In genomic region chr3:158109804-158110657, GRCh38 we compare ENCODE assay signal across 8 cellular contexts. TPM values are rescaled to one million over a fixed set of nuclear protein-coding genes. Genes with fewer than 3 reads are reported as not detected.
A peak's percentile ranks its signal among the peaks of the same experiment; 100 is the strongest.
DNase-seq lines count a peak whose midpoint lies in the region; ATAC-seq and TF ChIP-seq lines count a peak whose summit lies in the region.

TSS of gene RSRC1 (plus strand) at chr3:158110089. CDS start at chr3:158122105, 12,016 bp downstream.

- H3K4me1 ChIP-seq in trophoblast cell (ENCODE audit: control insufficient read depth in 1 of 2, insufficient read depth in 2 of 2, low read length in 2 of 2) (peaks cover 0 to 5% of the 10 kb centered on the region in 2 experiments), tibial nerve (peaks cover 0 to 53% (median 17%) of the 10 kb centered on the region in 4 donors)

- H3K79me2 ChIP-seq in SU-DHL-6 (ENCODE audit: insufficient read depth, low read length) (peaks cover 58% of the 10 kb centered on the region), trophoblast cell (ENCODE audit: control insufficient read depth, insufficient read depth, low read length, poor library complexity) (peaks cover 2% of the 10 kb centered on the region)

- H3K4ac ChIP-seq in trophoblast cell (ENCODE audit: low read depth, low read length): peak within 1 kb of the TSS; percentile 66

- H4K8ac ChIP-seq in trophoblast cell (ENCODE audit: low read depth, low read length): peak within 1 kb of the TSS; percentile 94

- H3K79me1 ChIP-seq in trophoblast cell (ENCODE audit: low read length): peaks cover 6% of the 10 kb centered on the region

- no peak within 1 kb of the TSS for H3K23ac ChIP-seq in trophoblast cell (ENCODE audit: low read length)

- H3K4me1 Mint-ChIP-seq in activated naive CD8-positive, alpha-beta T cell treated with anti-CD3 and anti-CD28 coated beads, Interleukin-2, amount 10 ng/mL, durations not matched to agents 7 days and 5 days: peaks cover 49% of the 10 kb centered on the region

- H3K9me3 ChIP-seq in SU-DHL-6 (ENCODE audit: insufficient read depth, low read length) (no peaks in the 10 kb centered on the region), trophoblast cell (ENCODE audit: insufficient read depth, low read depth, low read length) (peaks cover 5% of the 10 kb centered on the region), tibial nerve (peaks cover 0 to 8% (median 0%) of the 10 kb centered on the region in 4 donors)

- TF ChIP-seq CTCF in GM10266 (IDR thresholded peaks at IDR 0.05; ENCODE audit: control insufficient read depth, insufficient read depth, low read depth, missing control alignments): no peak
- TF ChIP-seq CTCF in SU-DHL-6 (IDR thresholded peaks at IDR 0.05; ENCODE audit: insufficient read depth, low read length, poor library complexity, severe bottlenecking): no peak
- peak in 1 of 5 experiments; percentile 13 for TF ChIP-seq CTCF in tibial nerve (IDR thresholded peaks at IDR 0.05)

- DNase-seq in GM10266 (ENCODE audit: extremely low spot score): peak; percentile 81
- DNase-seq in NCI-H1105 treated with DMSO at 0.1 percent for 48 hours (lab: John Stamatoyannopoulos, UW): peak; percentile 95
- DNase-seq in activated naive CD8-positive, alpha-beta T cell treated with anti-CD3 and anti-CD28 coated beads, Interleukin-2, amount 10 ng/mL, durations not matched to agents 7 days and 5 days: peak; percentile 78
- peak; percentile 91 for DNase-seq in Right ventricle myocardium superior
- peak; percentile 90 to 93 for DNase-seq in trophoblast cell
- peak; percentile 66 to 84 for DNase-seq in tibial nerve (ENCODE audit: low spot score in 2 of 2)

- peak within 1 kb of the TSS; percentile 80 for H3K27ac ChIP-seq in SU-DHL-6 (ENCODE audit: low read depth, low read length)
- peak within 1 kb of the TSS; percentile 72 for H3K27ac ChIP-seq in trophoblast cell (ENCODE audit: low read depth, low read length)
- peak within 1 kb of the TSS; percentile 27 to 83 (median 78) for H3K27ac ChIP-seq in tibial nerve

- peak within 1 kb of the TSS; percentile 91 for H3K4me3 Mint-ChIP-seq in activated naive CD8-positive, alpha-beta T cell treated with anti-CD3 and anti-CD28 coated beads, Interleukin-2, amount 10 ng/mL, durations not matched to agents 7 days and 5 days

- POLR2A ChIA-PET in activated naive CD8-positive, alpha-beta T cell treated with anti-CD3 and anti-CD28 coated beads, Interleukin-2, amount 10 ng/mL, durations not matched to agents 7 days and 5 days (lab: Charles Lee): interaction anchor here (0.9 to 2.1 kb wide), 4 partner anchors 11 to 461 kb away, joined by 3 to 9 read pairs (median 3); partner anchors contain the start of gene MLF1

- H4K20me1 ChIP-seq in SU-DHL-6 (ENCODE audit: low read depth, low read length): no peaks in the 10 kb centered on the region

- H3K9ac ChIP-seq in SU-DHL-6 (ENCODE audit: low read length) (peak within 1 kb of the TSS; percentile 67), trophoblast cell (ENCODE audit: low read length) (peak within 1 kb of the TSS; percentile 83)

- peaks cover 28% of the 10 kb centered on the region for H3K36me3 Mint-ChIP-seq in activated naive CD8-positive, alpha-beta T cell treated with anti-CD3 and anti-CD28 coated beads, Interleukin-2, amount 10 ng/mL, durations not matched to agents 7 days and 5 days

- H3K27ac Mint-ChIP-seq in activated naive CD8-positive, alpha-beta T cell treated with anti-CD3 and anti-CD28 coated beads, Interleukin-2, amount 10 ng/mL, durations not matched to agents 7 days and 5 days: peak within 1 kb of the TSS; percentile 72

- peak in 1 of 2 donors; percentile 90 for TF ChIP-seq EP300 in tibial nerve (IDR thresholded peaks at IDR 0.05)

- ATAC-seq in HG02642 (IDR thresholded peaks at IDR 0.05; ENCODE audit: poor library complexity, unreplicated experiment): peak; percentile 90
- peak; percentile 81 for ATAC-seq in activated naive CD8-positive, alpha-beta T cell treated with anti-CD3 and anti-CD28 coated beads, Interleukin-2, amount 10 ng/mL, durations not matched to agents 7 days and 5 days (ENCODE audit: low read depth)
- peak; percentile 98 for ATAC-seq in Right ventricle myocardium superior (ENCODE audit: poor library complexity)

- H3K4me3 ChIP-seq in SU-DHL-6 (ENCODE audit: insufficient read depth, low read length, poor library complexity, severe bottlenecking): peak within 1 kb of the TSS; percentile 99
- H3K4me3 ChIP-seq in trophoblast cell (ENCODE audit: low read depth, low read length): peak within 1 kb of the TSS; percentile 91
- H3K4me3 ChIP-seq in tibial nerve: peak within 1 kb of the TSS; percentile 81 to 99 (median 84)

- H2BK120ac ChIP-seq in trophoblast cell (ENCODE audit: insufficient read depth, low read length, poor library complexity): no peak within 1 kb of the TSS

- peaks cover 9% of the 10 kb centered on the region for H3K9me3 Mint-ChIP-seq in activated naive CD8-positive, alpha-beta T cell treated with anti-CD3 and anti-CD28 coated beads, Interleukin-2, amount 10 ng/mL, durations not matched to agents 7 days and 5 days

- no peak within 1 kb of the TSS for H2BK12ac ChIP-seq in trophoblast cell (ENCODE audit: low read length)

- H4K12ac ChIP-seq in trophoblast cell (ENCODE audit: low read depth, low read length): peak within 1 kb of the TSS; percentile 83

- no peaks in the 10 kb centered on the region for H3K27me3 ChIP-seq in SU-DHL-6 (ENCODE audit: low read length)
- peaks cover 27% of the 10 kb centered on the region for H3K27me3 ChIP-seq in trophoblast cell (ENCODE audit: insufficient read depth, low read length)
- H3K27me3 ChIP-seq in tibial nerve: peaks cover 0 to 45% of the 10 kb centered on the region in 2 donors

- H2AK5ac ChIP-seq in trophoblast cell (ENCODE audit: low read length): no peak within 1 kb of the TSS

- H3K27me3 Mint-ChIP-seq in activated naive CD8-positive, alpha-beta T cell treated with anti-CD3 and anti-CD28 coated beads, Interleukin-2, amount 10 ng/mL, durations not matched to agents 7 days and 5 days: peaks cover 39% of the 10 kb centered on the region

- no peaks in the 10 kb centered on the region for H3K9me2 ChIP-seq in SU-DHL-6 (replicated peaks; ENCODE audit: insufficient read depth, low read length)

- H3K4me2 ChIP-seq in SU-DHL-6 (ENCODE audit: low read depth, low read length, poor library complexity, severe bottlenecking) (peak within 1 kb of the TSS; percentile 87), trophoblast cell (ENCODE audit: low read length) (peak within 1 kb of the TSS; percentile 67)

- H3F3A ChIP-seq in SU-DHL-6 (ENCODE audit: insufficient read depth): peaks cover 21% of the 10 kb centered on the region; the same call in 1 of the 2 replicates

- peak in 1 of 2 donors; percentile 43 for TF ChIP-seq POLR2A in tibial nerve (IDR thresholded peaks at IDR 0.05)

- H2BK5ac ChIP-seq in trophoblast cell (ENCODE audit: low read depth, low read length, poor library complexity): no peak within 1 kb of the TSS

- H3K36me3 ChIP-seq in SU-DHL-6 (ENCODE audit: low read length): no peaks in the 10 kb centered on the region; the same call in 1 of the 2 replicates
- peaks cover 0 to 1% of the 10 kb centered on the region in 2 experiments for H3K36me3 ChIP-seq in trophoblast cell (ENCODE audit: control insufficient read depth in 1 of 2, insufficient read depth in 2 of 2, low read length in 2 of 2)
- H3K36me3 ChIP-seq in tibial nerve: peaks cover 0 to 10% (median 0%) of the 10 kb centered on the region in 3 donors

- intact Hi-C loops in Right ventricle myocardium superior (cut with DNase I): no loop called here

- H3K18ac ChIP-seq in trophoblast cell (ENCODE audit: low read length): peak within 1 kb of the TSS; percentile 87

- H4K91ac ChIP-seq in trophoblast cell (ENCODE audit: low read depth, low read length): peak within 1 kb of the TSS; percentile 87

- H2AFZ ChIP-seq in SU-DHL-6 (ENCODE audit: low read depth, low read length, severe bottlenecking): peak within 1 kb of the TSS; percentile 73
- H2AFZ ChIP-seq in trophoblast cell (ENCODE audit: insufficient read depth, low read length, poor library complexity): peak within 1 kb of the TSS; percentile 83

- H3K14ac ChIP-seq in trophoblast cell (ENCODE audit: low read length): peak within 1 kb of the TSS; percentile 75

- WGBS in trophoblast cell (ENCODE audit: extremely low coverage, insufficient coverage, insufficient read length): no CpG with 5 or more reads among the region's 57 CpGs
- 1% methylated on average over 47 to 54 of the region's 57 CpGs for WGBS in tibial nerve, 2 donors

RNA-seq across cellular contexts. Expression of gene RSRC1, which starts in this region (rescaled TPM):
- 10 to 100 TPM; 42.9 to 48.9 TPM for total RNA-seq in activated naive CD8-positive, alpha-beta T cell treated with anti-CD3 and anti-CD28 coated beads, Interleukin-2, amount 10 ng/mL, durations not matched to agents 7 days and 5 days
- total RNA-seq in Right ventricle myocardium superior: 19.5 TPM
- polyA plus RNA-seq in trophoblast cell (2013): 18.9 and 21.6 TPM in 2 replicates
- total RNA-seq in tibial nerve: 10 to 100 TPM; 58.2 to 70.5 (median 68.6) TPM

Comparison
In these comparisons a context has a peak if more than half of its experiments do, and no peak if none do; other contexts are left out.
1. Peak in every context shown above with its lines: DNase-seq, ATAC-seq, H3K4me3 ChIP-seq and H3K27ac ChIP-seq.